13 cellular contexts compared by ENCODE assay signal in the genomic region with DNA sequence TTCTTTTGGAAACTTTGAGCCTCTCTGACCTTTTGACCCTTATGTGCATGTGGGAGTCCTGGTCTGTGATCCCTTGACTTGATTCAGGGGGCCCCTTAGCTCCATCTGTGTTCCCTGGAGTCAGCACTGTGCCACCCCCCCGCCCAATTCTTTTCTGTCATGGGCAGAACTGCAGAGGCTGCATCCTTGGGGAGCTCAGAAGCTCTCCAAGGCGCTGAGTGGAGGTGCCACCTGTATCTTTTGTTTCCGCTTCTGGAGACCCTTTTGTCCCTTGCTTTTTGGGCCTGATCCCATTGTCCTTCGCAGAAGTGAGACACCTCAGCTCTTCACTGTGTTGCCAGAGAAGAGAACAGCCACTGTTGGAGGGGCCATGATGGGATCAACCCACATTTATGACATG. TPM values are rescaled to one million over a fixed set of nuclear protein-coding genes. Genes with fewer than 3 reads are reported as not detected.
DNase-seq lines count a peak whose midpoint lies in the region; TF ChIP-seq lines count a peak whose summit lies in the region.
"Had no signal": no experiment of that assay in that cellular context is flagged by ENCODE, and none has a peak within 500 bp of the region (broad histone marks: within the 10 kb centered on the region; RNA-seq: fewer than 3 reads in every experiment).

No MANE protein-coding gene starts in this region.

- H3K36me3 Mint-ChIP-seq in HFFc6 (ENCODE audit: low read depth) (peaks cover 68% of the 10 kb centered on the region), brain (peaks cover 69% of the 10 kb centered on the region)

- no peaks in the 10 kb centered on the region for H3K27me3 ChIP-seq in BLaER1 treated with 17β-estradiol and CSF1 and Interleukin-3, amounts not matched to agents 10 nM and 100 nM
- no peaks in the 10 kb centered on the region for H3K27me3 ChIP-seq in neutrophil

- H3K4me3 ChIP-seq in BLaER1 treated with 17β-estradiol and CSF1 and Interleukin-3, amounts not matched to agents 10 nM and 100 nM: no peak overlapping the region
- H3K4me3 ChIP-seq in neutrophil (ENCODE audit: low read depth in 1 of 2, low read length in 1 of 2): peak overlapping the region in 1 of 2 experiments; percentile 78

- H3K9me3 ChIP-seq in BLaER1 treated with 17β-estradiol and CSF1 and Interleukin-3, amounts not matched to agents 10 nM and 100 nM (replicated peaks in 1 of 11): no peaks in the 10 kb centered on the region
- no peaks in the 10 kb centered on the region for H3K9me3 ChIP-seq in neutrophil

- H3K9me3 Mint-ChIP-seq in HFFc6: no peaks in the 10 kb centered on the region
- H3K9me3 Mint-ChIP-seq in brain: peaks cover 0 to 2% (median 0%) of the 10 kb centered on the region in 5 experiments

- H3K4me1 Mint-ChIP-seq in HFFc6 (ENCODE audit: low read depth) (peaks cover 35% of the 10 kb centered on the region), brain (peaks cover 43% of the 10 kb centered on the region)

- H3K4me3 Mint-ChIP-seq in HFFc6 (no peak overlapping the region), brain (peak overlapping the region in 3 of 5 experiments; percentile 77 to 91 (median 87))

- H3K27me3 Mint-ChIP-seq in HFFc6 (ENCODE audit: insufficient read depth): no peaks in the 10 kb centered on the region; the same call in none of the 2 replicates
- H3K27me3 Mint-ChIP-seq in brain: peaks cover 7% of the 10 kb centered on the region

- H3K9ac ChIP-seq in BLaER1 treated with 17β-estradiol and CSF1 and Interleukin-3, amounts not matched to agents 10 nM and 100 nM: peak overlapping the region in 3 of 11 experiments; percentile 16 to 74 (median 49); a peak in 2 of 22 replicates

- peak overlapping the region; percentile 29 to 98 (median 94); a peak in 20 of 22 replicates for H3K4me2 ChIP-seq in BLaER1 treated with 17β-estradiol and CSF1 and Interleukin-3, amounts not matched to agents 10 nM and 100 nM

- H3K27ac Mint-ChIP-seq in HFFc6: peak overlapping the region; percentile 90; the same call in 1 of the 2 replicates
- H3K27ac Mint-ChIP-seq in brain: peak overlapping the region; percentile 70 to 99 (median 96)

- peaks cover 49 to 63% (median 56%) of the 10 kb centered on the region in 10 experiments for H3K4me1 ChIP-seq in BLaER1 treated with 17β-estradiol and CSF1 and Interleukin-3, amounts not matched to agents 10 nM and 100 nM
- H3K4me1 ChIP-seq in neutrophil (ENCODE audit: control insufficient read depth in 1 of 2, insufficient read depth in 1 of 2, low read depth in 1 of 2, low read length in 1 of 2): peaks cover 36 to 39% of the 10 kb centered on the region in 2 experiments

- H3K36me3 ChIP-seq in BLaER1 treated with 17β-estradiol and CSF1 and Interleukin-3, amounts not matched to agents 10 nM and 100 nM: peaks cover 56 to 69% (median 66%) of the 10 kb centered on the region in 11 experiments
- H3K36me3 ChIP-seq in neutrophil: peaks cover 50% of the 10 kb centered on the region

- H4K20me1 ChIP-seq in BLaER1 treated with 17β-estradiol and CSF1 and Interleukin-3, amounts not matched to agents 10 nM and 100 nM: peaks cover 30 to 84% (median 59%) of the 10 kb centered on the region in 11 experiments; a peak in 20 of 22 replicates

- TF ChIP-seq CTCF in HFFc6 (IDR thresholded peaks at IDR 0.05): no peak
- no peak for TF ChIP-seq CTCF in brain (conservative IDR thresholded peaks at IDR 0.05)
- no peak for TF ChIP-seq CTCF in neutrophil (IDR thresholded peaks at IDR 0.05)

- H3K27ac ChIP-seq in BLaER1 treated with 17β-estradiol and CSF1 and Interleukin-3, amounts not matched to agents 10 nM and 100 nM: peak overlapping the region in 3 of 11 experiments; percentile 57 to 95 (median 91); a peak in 3 of 22 replicates
- peak overlapping the region; percentile 99 for H3K27ac ChIP-seq in neutrophil
- H3K27ac ChIP-seq: C4-2B had no signal

- DNase-seq in HFFc6 (no peak), activated gamma-delta T cell treated with Interleukin-2 at 50 U/mL for 16 hours (no peak), KG1 (lab: John Stamatoyannopoulos, UW) (no peak), HUDEP-2 (lab: John Stamatoyannopoulos, UW; ENCODE audit: unreplicated experiment in 76 of 76) (no peak), dedifferentiated amniotic fluid mesenchymal stem cell (ENCODE audit: extremely low spot score) (no peak)
- DNase-seq: NCI-H187 treated with DMSO at 0.1 percent for 48 hours, occipital lobe had no signal

RNA-seq across cellular contexts. Expression of gene PACS1, which starts 2.4 kb away (rescaled TPM):
- 100 to 1,000 TPM in 2 of 6 experiments, 10 to 100 TPM in 4; 82.8 to 114 (median 91.8) TPM for total RNA-seq in HFFc6 (2021; fragmentation: NEBNext Ultra II Directional; extraction: Animal tissue kit (Norgen Biotek cat#: 25700))
- polyA plus RNA-seq in brain (ENCODE audit: insufficient read depth, low read depth, low replicate concordance): 98.4 TPM

RNA-seq across cellular contexts. Expression of gene SF3B2, which starts 15.5 kb away (rescaled TPM):
- 100 to 1,000 TPM; 199 to 240 (median 222) TPM for total RNA-seq in HFFc6 (2021; fragmentation: NEBNext Ultra II Directional; extraction: Animal tissue kit (Norgen Biotek cat#: 25700))
- 266 TPM for polyA plus RNA-seq in brain (ENCODE audit: insufficient read depth, low read depth, low replicate concordance)

RNA-seq across cellular contexts. Expression of gene GAL3ST3, which starts 18.7 kb away (rescaled TPM):
- total RNA-seq in HFFc6 (2021; fragmentation: NEBNext Ultra II Directional; extraction: Animal tissue kit (Norgen Biotek cat#: 25700)): under 1 TPM in 1 of 6 experiments, not detected in 5; 0.14 TPM
- polyA plus RNA-seq in brain (ENCODE audit: insufficient read depth, low read depth, low replicate concordance): 3.7 TPM
- total RNA-seq: G401, left lobe of liver had no signal

RNA-seq across cellular contexts. Expression of gene CATSPER1, which starts 41.4 kb away (rescaled TPM):
- total RNA-seq in HFFc6 (2021; fragmentation: NEBNext Ultra II Directional; extraction: Animal tissue kit (Norgen Biotek cat#: 25700)): 1 to 10 TPM; 2.1 to 3.8 (median 2.7) TPM
- not detected for polyA plus RNA-seq in brain (ENCODE audit: insufficient read depth, low read depth, low replicate concordance)
- total RNA-seq: G401, left lobe of liver, occipital lobe had no signal

RNA-seq across cellular contexts. Expression of gene CST6, which starts 55.8 kb away (rescaled TPM):
- under 1 TPM in 2 of 6 experiments, not detected in 4; 0.33 to 0.83 TPM for total RNA-seq in HFFc6 (2021; fragmentation: NEBNext Ultra II Directional; extraction: Animal tissue kit (Norgen Biotek cat#: 25700))
- not detected for polyA plus RNA-seq in brain (ENCODE audit: insufficient read depth, low read depth, low replicate concordance)
- total RNA-seq: G401, left lobe of liver, occipital lobe had no signal
